In the genomic region with DNA sequence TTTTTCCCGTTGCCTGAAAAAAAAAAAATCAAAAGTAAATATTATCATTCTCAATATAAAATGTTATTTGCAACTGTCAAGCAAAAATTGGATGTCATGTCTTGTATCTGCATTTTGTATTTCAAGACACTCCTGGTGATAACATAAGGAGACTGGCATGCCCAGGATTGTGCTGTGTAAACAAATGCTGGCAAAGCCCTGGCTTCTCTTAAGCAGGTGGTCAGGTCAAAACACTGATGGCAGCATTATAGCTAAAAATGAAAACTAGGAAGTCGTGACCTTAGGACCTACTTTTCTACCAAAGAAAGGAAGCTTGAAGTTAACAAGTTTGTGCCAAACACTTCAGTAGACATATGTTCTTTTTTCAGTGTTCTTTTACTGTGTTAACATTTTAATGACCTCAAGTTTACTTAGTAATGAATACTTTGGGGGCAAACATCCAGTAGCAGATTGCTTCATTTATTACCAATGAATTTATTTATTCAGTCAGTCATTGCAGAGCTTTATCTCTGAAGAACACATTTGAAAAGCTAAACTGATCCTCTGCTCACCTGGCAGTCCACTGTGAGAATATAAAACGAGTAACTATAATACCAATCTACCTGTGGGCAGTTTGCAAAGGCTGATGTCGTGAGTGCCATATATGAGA, we compare ENCODE assay signal across 18 cellular contexts.
A peak's percentile ranks its signal among the peaks of the same experiment; 100 is the strongest.
DNase-seq lines count a peak whose midpoint lies in the region; ATAC-seq and TF ChIP-seq lines count a peak whose summit lies in the region.
"Had no signal": no experiment of that assay in that cellular context is flagged by ENCODE, and none has a peak within 500 bp of the region (broad histone marks: within the 10 kb centered on the region; RNA-seq: fewer than 3 reads in every experiment).

No MANE protein-coding gene starts in this region.

- H3F3A ChIP-seq in MM.1S (ENCODE audit: insufficient read depth, low read length): no peaks in the 10 kb centered on the region

- CTCF ChIA-PET in activated CD8-positive, alpha-beta T cell treated with anti-CD3 and anti-CD28 coated beads, Interleukin-2, amount 10 ng/mL, durations not matched to agents 7 days and 5 days (lab: Charles Lee): no interaction called here

- no peak overlapping the region for H3K4me3 ChIP-seq in MM.1S (ENCODE audit: low read length)
- H3K4me3 ChIP-seq: skin epidermis had no signal

- ATAC-seq in activated CD8-positive, alpha-beta T cell treated with anti-CD3 and anti-CD28 coated beads, Interleukin-2, amount 10 ng/mL, durations not matched to agents 7 days and 5 days: no peak
- no peak for ATAC-seq in activated T-cell treated with anti-CD3 and anti-CD28 coated beads, Interleukin-2, amount 50 U/mL, for 4 hours
- ATAC-seq: esophagus mucosa; natural killer cell treated with Interleukin-12 subunit alpha and Interleukin-12 subunit beta and Interleukin-15 and Interleukin-18, amount 100 ng/mL, for 72 hours had no signal

- no peaks in the 10 kb centered on the region for H3K27me3 ChIP-seq in MM.1S (replicated peaks; ENCODE audit: insufficient read depth, low read length)

- no peaks in the 10 kb centered on the region for H3K9me3 Mint-ChIP-seq in activated CD8-positive, alpha-beta T cell treated with anti-CD3 and anti-CD28 coated beads, Interleukin-2, amount 10 ng/mL, durations not matched to agents 7 days and 5 days (ENCODE audit: insufficient read depth)
- peaks cover 9% of the 10 kb centered on the region for H3K9me3 Mint-ChIP-seq in activated T-cell treated with anti-CD3 and anti-CD28 coated beads, Interleukin-2, amount 50 U/mL, for 4 hours

- H3K9ac ChIP-seq in MM.1S (ENCODE audit: low read length): no peak overlapping the region
- H3K9ac ChIP-seq: parathyroid adenoma had no signal

- intact Hi-C loops in cardiac septum (cut with DNase I): no loop called here

- H2AFZ ChIP-seq in MM.1S (ENCODE audit: low read length): no peak overlapping the region
- H2AFZ ChIP-seq: parathyroid adenoma had no signal

- no peaks in the 10 kb centered on the region for H3K9me3 ChIP-seq in MM.1S (replicated peaks; ENCODE audit: insufficient read depth, low read length)

- H3K27me3 Mint-ChIP-seq in activated CD8-positive, alpha-beta T cell treated with anti-CD3 and anti-CD28 coated beads, Interleukin-2, amount 10 ng/mL, durations not matched to agents 7 days and 5 days (ENCODE audit: low read depth): no peaks in the 10 kb centered on the region
- H3K27me3 Mint-ChIP-seq in activated T-cell treated with anti-CD3 and anti-CD28 coated beads, Interleukin-2, amount 50 U/mL, for 4 hours (ENCODE audit: low read depth): no peaks in the 10 kb centered on the region
- H3K27me3 Mint-ChIP-seq: central memory CD8-positive, alpha-beta T cell; natural killer cell treated with Interleukin-12 subunit alpha and Interleukin-12 subunit beta and Interleukin-15 and Interleukin-18, amount 100 ng/mL, for 72 hours had no signal

- no peaks in the 10 kb centered on the region for H3K79me2 ChIP-seq in MM.1S (ENCODE audit: low read length)
- H3K79me2 ChIP-seq: parathyroid adenoma had no signal

- no peak overlapping the region for H3K4me3 Mint-ChIP-seq in activated CD8-positive, alpha-beta T cell treated with anti-CD3 and anti-CD28 coated beads, Interleukin-2, amount 10 ng/mL, durations not matched to agents 7 days and 5 days
- no peak overlapping the region for H3K4me3 Mint-ChIP-seq in activated T-cell treated with anti-CD3 and anti-CD28 coated beads, Interleukin-2, amount 50 U/mL, for 4 hours
- H3K4me3 Mint-ChIP-seq: central memory CD8-positive, alpha-beta T cell; natural killer cell treated with Interleukin-12 subunit alpha and Interleukin-12 subunit beta and Interleukin-15 and Interleukin-18, amount 100 ng/mL, for 72 hours had no signal

- POLR2A ChIA-PET in activated CD8-positive, alpha-beta T cell treated with anti-CD3 and anti-CD28 coated beads, Interleukin-2, amount 10 ng/mL, durations not matched to agents 7 days and 5 days (lab: Charles Lee): no interaction called here

- no peaks in the 10 kb centered on the region for H3K36me3 Mint-ChIP-seq in activated CD8-positive, alpha-beta T cell treated with anti-CD3 and anti-CD28 coated beads, Interleukin-2, amount 10 ng/mL, durations not matched to agents 7 days and 5 days (ENCODE audit: low read depth)
- H3K36me3 Mint-ChIP-seq in activated T-cell treated with anti-CD3 and anti-CD28 coated beads, Interleukin-2, amount 50 U/mL, for 4 hours (ENCODE audit: insufficient read depth): no peaks in the 10 kb centered on the region
- H3K36me3 Mint-ChIP-seq: natural killer cell treated with Interleukin-12 subunit alpha and Interleukin-12 subunit beta and Interleukin-15 and Interleukin-18, amount 100 ng/mL, for 72 hours had no signal

- no peaks in the 10 kb centered on the region for H3K4me1 Mint-ChIP-seq in activated CD8-positive, alpha-beta T cell treated with anti-CD3 and anti-CD28 coated beads, Interleukin-2, amount 10 ng/mL, durations not matched to agents 7 days and 5 days (ENCODE audit: low read depth)
- no peaks in the 10 kb centered on the region for H3K4me1 Mint-ChIP-seq in activated T-cell treated with anti-CD3 and anti-CD28 coated beads, Interleukin-2, amount 50 U/mL, for 4 hours (ENCODE audit: low read depth)
- H3K4me1 Mint-ChIP-seq: central memory CD8-positive, alpha-beta T cell had no signal

- no peaks in the 10 kb centered on the region for H3K9me2 ChIP-seq in MM.1S (replicated peaks; ENCODE audit: insufficient read depth, low read length)

- no peaks in the 10 kb centered on the region for H3K36me3 ChIP-seq in MM.1S (replicated peaks; ENCODE audit: insufficient read depth, low read length)

- no peak overlapping the region for H3K27ac Mint-ChIP-seq in activated CD8-positive, alpha-beta T cell treated with anti-CD3 and anti-CD28 coated beads, Interleukin-2, amount 10 ng/mL, durations not matched to agents 7 days and 5 days
- H3K27ac Mint-ChIP-seq: natural killer cell treated with Interleukin-12 subunit alpha and Interleukin-12 subunit beta and Interleukin-15 and Interleukin-18, amount 100 ng/mL, for 72 hours had no signal

- DNase-seq in MM.1S (peak; percentile 9), NCI-H345 (lab: John Stamatoyannopoulos, UW) (peak; percentile 43), cerebellar cortex (ENCODE audit: low spot score) (peak; percentile 42), cardiac septum (ENCODE audit: low spot score) (no peak), SW 1271 (lab: John Stamatoyannopoulos, UW) (no peak)
- no peak for DNase-seq in activated CD8-positive, alpha-beta T cell treated with anti-CD3 and anti-CD28 coated beads, Interleukin-2, amount 10 ng/mL, durations not matched to agents 7 days and 5 days
- no peak for DNase-seq in activated T-cell treated with anti-CD3 and anti-CD28 coated beads, Interleukin-2, amount 50 U/mL, for 4 hours
- DNase-seq: activated CD4-positive, alpha-beta T cell treated with anti-CD3 and anti-CD28 coated beads for 48 hours; amniotic stem cell; C1 segment of cervical spinal cord; NK-92 treated with Interleukin-12 subunit alpha and Interleukin-12 subunit beta, amount 100 ng/mL, for 24 hours; stimulated activated CD4-positive, alpha-beta T cell treated with anti-CD3 and anti-CD28 coated beads, Interleukin-4, amount 100 ng/mL, for 4 hours had no signal

- H4K20me1 ChIP-seq in MM.1S (ENCODE audit: insufficient read depth, low read length): no peaks in the 10 kb centered on the region

- H3K27ac ChIP-seq in 22Rv1 (peak overlapping the region; percentile 56), MM.1S (ENCODE audit: low read length) (no peak overlapping the region)
- H3K27ac ChIP-seq: parathyroid adenoma, skin epidermis had no signal

- no peak overlapping the region for H3K4me2 ChIP-seq in MM.1S (ENCODE audit: low read depth, low read length)

- TF ChIP-seq CTCF in 22Rv1 (IDR thresholded peaks at IDR 0.05): no peak
- TF ChIP-seq CTCF in MM.1S (IDR thresholded peaks at IDR 0.05; ENCODE audit: low read length): no peak

- no peaks in the 10 kb centered on the region for H3K4me1 ChIP-seq in MM.1S (ENCODE audit: low read length)

Comparison
In these comparisons a context has a peak if more than half of its experiments do, and no peak if none do; other contexts are left out.
1. DNase-seq: peak in MM.1S (single experiment), NCI-H345 (single experiment) and cerebellar cortex (single experiment); none in cardiac septum (single experiment), activated CD8-positive, alpha-beta T cell treated with anti-CD3 and anti-CD28 coated beads, Interleukin-2, amount 10 ng/mL, durations not matched to agents 7 days and 5 days (single experiment), activated T-cell treated with anti-CD3 and anti-CD28 coated beads, Interleukin-2, amount 50 U/mL, for 4 hours (single experiment) and SW 1271 (0 of 2).